In the genomic region with DNA sequence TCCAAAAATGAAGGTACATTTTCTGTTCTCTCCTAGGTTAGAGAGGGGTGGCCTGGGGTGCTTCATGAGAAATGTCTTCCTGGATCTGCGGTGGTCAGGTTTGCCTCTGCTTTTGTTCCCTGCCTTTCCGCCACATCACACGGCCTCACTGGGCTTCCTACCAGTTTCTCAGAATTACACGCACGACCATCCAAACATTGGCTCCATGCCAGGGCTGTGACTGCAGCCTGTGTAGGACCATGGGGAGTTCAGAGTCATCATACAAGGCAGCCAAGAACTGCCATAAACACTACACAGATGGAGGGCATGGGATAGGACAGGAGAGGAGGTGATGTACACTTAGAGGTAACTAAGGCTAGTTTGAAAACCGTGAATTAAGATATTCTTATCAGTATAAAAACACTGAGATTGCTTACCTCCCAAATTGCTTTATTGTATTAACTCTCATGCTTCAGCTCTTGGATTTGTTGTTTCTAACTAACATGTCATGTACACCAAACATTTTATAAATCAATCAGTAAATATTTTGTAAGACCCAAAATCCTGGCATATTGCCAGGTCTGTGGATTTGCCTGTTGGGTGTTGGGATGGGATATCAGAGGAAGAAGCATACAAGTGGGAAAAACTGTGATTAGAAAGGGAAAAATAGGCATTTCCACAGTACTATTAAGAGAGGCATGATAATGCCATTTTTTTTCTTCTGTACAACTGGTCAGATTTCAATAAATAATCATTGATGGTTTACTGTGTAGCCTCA, we compare ENCODE assay signal across 9 cellular contexts. TPM values are rescaled to one million over a fixed set of nuclear protein-coding genes. Genes with fewer than 3 reads are reported as not detected.
DNase-seq lines count a peak whose midpoint lies in the region; ATAC-seq and TF ChIP-seq lines count a peak whose summit lies in the region.
"Had no signal": no experiment of that assay in that cellular context is flagged by ENCODE, and none has a peak within 500 bp of the region (broad histone marks: within the 10 kb centered on the region; RNA-seq: fewer than 3 reads in every experiment).

No MANE protein-coding gene starts in this region.

- CTCF ChIA-PET in CD8-positive, alpha-beta memory T cell (lab: Charles Lee) = interaction anchor here (1.5 kb wide), 1 partner anchor 14 kb away, joined by 3 read pairs; no protein-coding TSS in a partner anchor
- CTCF ChIA-PET in naive thymus-derived CD4-positive, alpha-beta T cell (lab: Charles Lee) = no interaction called here

- no peak overlapping the region for H3K4me3 Mint-ChIP-seq in CD8-positive, alpha-beta memory T cell
- H3K4me3 Mint-ChIP-seq in brain = peak overlapping the region in 2 of 5 experiments; percentile 7 to 25
- H3K4me3 Mint-ChIP-seq in naive thymus-derived CD4-positive, alpha-beta T cell = no peak overlapping the region

- no peaks in the 10 kb centered on the region for H3K36me3 ChIP-seq in CD8-positive, alpha-beta memory T cell (ENCODE audit: insufficient read depth, low read length)
- no peaks in the 10 kb centered on the region for H3K36me3 ChIP-seq in naive thymus-derived CD4-positive, alpha-beta T cell (ENCODE audit: control insufficient read depth in 2 of 3, insufficient read depth in 3 of 3, low read length in 3 of 3)

- H3K27ac Mint-ChIP-seq in CD8-positive, alpha-beta memory T cell = peak overlapping the region in 6 of 8 donors; percentile 15 to 76 (median 62)
- H3K27ac Mint-ChIP-seq in brain = peak overlapping the region; percentile 23 to 86 (median 68)
- peak overlapping the region in 3 of 9 donors; percentile 67 to 88 (median 69) for H3K27ac Mint-ChIP-seq in naive thymus-derived CD4-positive, alpha-beta T cell

- DNase-seq in CD8-positive, alpha-beta memory T cell = no peak
- peak; percentile 34 for DNase-seq in NCI-H2029 treated with DMSO at 0.1 percent for 48 hours (lab: John Stamatoyannopoulos, UW)
- DNase-seq in medulla oblongata (ENCODE audit: extremely low spot score) = peak; percentile 74
- no peak for DNase-seq in naive thymus-derived CD4-positive, alpha-beta T cell
- DNase-seq in ecto neural progenitor cell (ENCODE audit: low spot score) = no peak

- intact Hi-C loops in naive thymus-derived CD4-positive, alpha-beta T cell (cut with micrococcal nuclease) = no loop called here

- peaks cover 0 to 3% of the 10 kb centered on the region in 2 donors for H3K27me3 Mint-ChIP-seq in CD8-positive, alpha-beta memory T cell
- no peaks in the 10 kb centered on the region for H3K27me3 Mint-ChIP-seq in brain
- H3K27me3 Mint-ChIP-seq in naive thymus-derived CD4-positive, alpha-beta T cell = no peaks in the 10 kb centered on the region

- POLR2A ChIA-PET in CD8-positive, alpha-beta memory T cell (lab: Charles Lee) = no interaction called here
- POLR2A ChIA-PET in naive thymus-derived CD4-positive, alpha-beta T cell (lab: Charles Lee) = no interaction called here

- H3K9me3 Mint-ChIP-seq in CD8-positive, alpha-beta memory T cell = no peaks in the 10 kb centered on the region
- H3K9me3 Mint-ChIP-seq in brain = no peaks in the 10 kb centered on the region
- no peaks in the 10 kb centered on the region for H3K9me3 Mint-ChIP-seq in naive thymus-derived CD4-positive, alpha-beta T cell

- H3K36me3 Mint-ChIP-seq in CD8-positive, alpha-beta memory T cell = peaks cover 3 to 39% (median 27%) of the 10 kb centered on the region in 3 donors
- H3K36me3 Mint-ChIP-seq in brain = peaks cover 8% of the 10 kb centered on the region
- H3K36me3 Mint-ChIP-seq in naive thymus-derived CD4-positive, alpha-beta T cell = peaks cover 2 to 25% (median 3%) of the 10 kb centered on the region in 5 donors

- H3K4me1 Mint-ChIP-seq in CD8-positive, alpha-beta memory T cell = peaks cover 5 to 8% (median 6%) of the 10 kb centered on the region in 3 donors
- peaks cover 14% of the 10 kb centered on the region for H3K4me1 Mint-ChIP-seq in brain
- H3K4me1 Mint-ChIP-seq in naive thymus-derived CD4-positive, alpha-beta T cell = peaks cover 0 to 8% (median 5%) of the 10 kb centered on the region in 7 donors

- no peaks in the 10 kb centered on the region for H3K27me3 ChIP-seq in CD8-positive, alpha-beta memory T cell (ENCODE audit: insufficient read depth, low read length, poor library complexity, severe bottlenecking)
- no peaks in the 10 kb centered on the region for H3K27me3 ChIP-seq in naive thymus-derived CD4-positive, alpha-beta T cell (ENCODE audit: control insufficient read depth in 2 of 2, insufficient read depth in 2 of 2, low read length in 2 of 2)

- no peaks in the 10 kb centered on the region for H3K4me1 ChIP-seq in CD8-positive, alpha-beta memory T cell (ENCODE audit: insufficient read depth, low read length)
- no peaks in the 10 kb centered on the region for H3K4me1 ChIP-seq in naive thymus-derived CD4-positive, alpha-beta T cell (ENCODE audit: control insufficient read depth in 2 of 2, insufficient read depth in 2 of 2, low read length in 2 of 2)

- H3K27ac ChIP-seq in CD8-positive, alpha-beta memory T cell (ENCODE audit: low read depth, low read length) = no peak overlapping the region
- no peak overlapping the region for H3K27ac ChIP-seq in naive thymus-derived CD4-positive, alpha-beta T cell (ENCODE audit: low read depth, low read length)

- H3K4me3 ChIP-seq in CD8-positive, alpha-beta memory T cell (ENCODE audit: low read length) = no peak overlapping the region
- no peak overlapping the region for H3K4me3 ChIP-seq in naive thymus-derived CD4-positive, alpha-beta T cell (ENCODE audit: low read length)
- H3K4me3 ChIP-seq: GM12878 had no signal

- no peaks in the 10 kb centered on the region for H3K9me3 ChIP-seq in CD8-positive, alpha-beta memory T cell (ENCODE audit: low read length)
- no peaks in the 10 kb centered on the region for H3K9me3 ChIP-seq in naive thymus-derived CD4-positive, alpha-beta T cell (ENCODE audit: control insufficient read depth in 2 of 3, low read length in 3 of 3)

- no peak for TF ChIP-seq CTCF in brain (conservative IDR thresholded peaks at IDR 0.05)

- ATAC-seq in HG02588 (IDR thresholded peaks at IDR 0.05; ENCODE audit: unreplicated experiment) (no peak), GM21381 (IDR thresholded peaks at IDR 0.05; ENCODE audit: unreplicated experiment) (no peak)
- ATAC-seq in naive thymus-derived CD4-positive, alpha-beta T cell = no peak
- ATAC-seq: GM12878 had no signal

RNA-seq across cellular contexts. Expression of gene CDADC1, which starts 45.2 kb away (rescaled TPM):
- 10 to 100 TPM in 1 of 2 experiments, 1 to 10 TPM in 1; 9.8 to 10.8 TPM for total RNA-seq in CD8-positive, alpha-beta memory T cell
- polyA plus RNA-seq in CD8-positive, alpha-beta memory T cell = 12.0 TPM
- polyA plus RNA-seq in brain (ENCODE audit: insufficient read depth, low read depth, low replicate concordance) = 3.3 TPM
- 10 to 100 TPM; 10.7 to 21.3 (median 14.5) TPM for total RNA-seq in naive thymus-derived CD4-positive, alpha-beta T cell
- polyA plus RNA-seq in naive thymus-derived CD4-positive, alpha-beta T cell = 10 to 100 TPM in 1 of 2 donors, 1 to 10 TPM in 1; 9.2 to 12.8 TPM

Comparison
In these comparisons a context has a peak if more than half of its experiments do, and no peak if none do; other contexts are left out.
1. DNase-seq: peak in NCI-H2029 treated with DMSO at 0.1 percent for 48 hours (single experiment) and medulla oblongata (single experiment); none in CD8-positive, alpha-beta memory T cell (0 of 5), naive thymus-derived CD4-positive, alpha-beta T cell (0 of 9) and ecto neural progenitor cell (single experiment).